Comparison of ENCODE assay signal across 18 cellular contexts in the genomic region with DNA sequence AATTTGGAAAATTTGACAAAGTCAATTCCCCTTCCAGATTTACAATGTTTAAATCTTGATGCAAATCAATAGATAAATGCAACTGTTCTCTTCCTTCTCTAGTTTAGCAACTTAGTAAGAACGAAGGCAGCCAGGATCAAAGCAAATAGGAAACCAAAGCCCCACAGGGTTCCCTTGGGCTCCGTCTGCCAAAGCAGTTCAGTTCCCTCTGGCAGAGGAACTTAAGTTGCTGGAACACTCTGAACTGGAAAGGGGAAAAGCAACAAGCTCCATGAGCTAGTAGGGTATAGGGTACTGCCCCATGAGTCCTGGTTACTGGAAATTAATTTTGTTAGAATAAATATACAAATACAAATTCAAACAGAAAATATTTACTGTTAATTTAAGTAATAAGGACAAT.
"Had no signal": no experiment of that assay in that cellular context is flagged by ENCODE, and none has a peak within 500 bp of the region (broad histone marks: within the 10 kb centered on the region; RNA-seq: fewer than 3 reads in every experiment).

No MANE protein-coding gene starts in this region.

- H3K27me3 ChIP-seq: ascending aorta, left lung, sigmoid colon, thyroid gland, vagina had no signal

- H3K27ac ChIP-seq: left lung, sigmoid colon, vagina had no signal

- FAIRE-seq: bronchial epithelial cell, colon, endometrium, keratinocyte had no signal

- H3K4me3 ChIP-seq: ascending aorta, left lung, sigmoid colon, thyroid gland, vagina had no signal

- ATAC-seq: left lung; stimulated activated effector memory CD8-positive, alpha-beta T cell treated with anti-CD3 and anti-CD28 coated beads, Interleukin-12 subunit alpha, Interleukin-12 subunit beta, amount 100 ng/mL, for 72 hours had no signal

- H3K36me3 ChIP-seq: ascending aorta, left lung, sigmoid colon, thyroid gland, vagina had no signal

- H3K9me3 ChIP-seq: ascending aorta, left lung, sigmoid colon, thyroid gland, vagina had no signal

- DNase-seq: activated CD4-positive, alpha-beta T cell treated with anti-CD3 and anti-CD28 coated beads, Interleukin-2, amount 50 U/mL, for 48 hours; activated naive CD4-positive, alpha-beta T cell treated with anti-CD3 and anti-CD28 coated beads, Interleukin-2, amount 10 ng/mL, durations not matched to agents 7 days and 5 days; left lung; mesendoderm; occipital lobe; sigmoid colon; stimulated activated CD4-positive, alpha-beta T cell treated with anti-CD3 and anti-CD28 coated beads, Interleukin-12 subunit alpha, Interleukin-12 subunit beta, amount 100 ng/mL, for 4 hours; stimulated activated CD4-positive, alpha-beta T cell treated with anti-CD3 and anti-CD28 coated beads, Interleukin-2, amount 100 ng/mL, for 24 hours; T-helper 1 cell; T1000; thyroid gland had no signal

- H3K4me1 ChIP-seq: vagina had no signal
